ENCODE assay signal across 15 cellular contexts in the genomic region with DNA sequence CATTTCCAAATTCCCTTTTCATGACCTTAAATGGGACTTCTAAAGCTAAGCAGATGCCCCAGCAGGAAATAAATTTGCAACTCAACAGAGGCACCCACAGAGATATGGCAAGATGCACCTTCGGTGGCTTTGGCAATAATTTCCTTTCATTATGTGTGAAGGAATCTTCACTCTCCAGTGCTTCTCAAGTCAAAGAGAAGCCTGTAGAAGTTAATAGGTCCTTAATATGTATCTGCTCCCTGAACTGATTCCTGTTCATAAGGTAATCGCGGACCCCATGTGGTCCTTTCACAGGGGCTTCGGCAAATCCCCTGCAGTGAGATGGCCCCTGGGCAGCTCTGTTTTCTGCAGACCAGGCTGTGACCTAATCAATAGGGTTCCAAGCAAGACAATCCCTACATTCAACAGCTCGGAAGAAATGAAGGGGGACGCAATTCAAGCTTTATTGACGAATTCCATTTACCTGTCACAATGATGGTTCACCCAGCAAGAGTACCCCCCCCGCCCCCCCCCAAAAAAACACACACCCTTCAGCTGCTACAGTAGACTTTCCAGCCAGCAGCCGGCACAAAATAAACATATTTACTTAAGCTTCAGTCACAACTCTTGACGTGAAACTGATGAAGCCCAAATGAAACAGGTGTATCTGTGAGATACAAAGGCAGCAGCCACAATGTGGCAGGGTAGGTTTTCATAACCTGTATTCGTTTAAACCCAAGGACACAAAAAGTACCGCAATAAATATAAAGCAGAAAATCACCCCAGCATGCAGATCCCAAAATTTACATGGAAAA. TPM values are rescaled to one million over a fixed set of nuclear protein-coding genes. Genes with fewer than 3 reads are reported as not detected.
DNase-seq lines count a peak whose midpoint lies in the region; ATAC-seq, FAIRE-seq and TF ChIP-seq lines count a peak whose summit lies in the region.
"Had no signal": no experiment of that assay in that cellular context is flagged by ENCODE, and none has a peak within 500 bp of the region (broad histone marks: within the 10 kb centered on the region; RNA-seq: fewer than 3 reads in every experiment).

No MANE protein-coding gene starts in this region.

- dilution Hi-C loops in IMR-90 (cut with HindIII; ENCODE audit: low sequenced_read_pairs, unreplicated experiment): no loop called here

- no peak overlapping the region for H2BK20ac ChIP-seq in IMR-90 (ENCODE audit: low read depth, low read length)

- TF ChIP-seq RAD21 in IMR-90 (IDR thresholded peaks at IDR 0.05; ENCODE audit: low read length): no peak

- no peak overlapping the region for H2AK9ac ChIP-seq in IMR-90 (replicated peaks; ENCODE audit: low read depth, low read length, poor library complexity)

- no peak overlapping the region for H3K9ac ChIP-seq in IMR-90 (ENCODE audit: low read depth, low read length)
- peak overlapping the region in 1 of 2 donors; percentile 17 for H3K9ac ChIP-seq in kidney (ENCODE audit: low read length in 2 of 2)
- H3K9ac ChIP-seq: GM23248 had no signal

- POLR2A ChIA-PET in A673 (lab: Charles Lee; ENCODE audit: low non-redundant PET) (interaction anchor here (0.6 kb wide), 2 partner anchors 24 to 1045 kb away, joined by 4 to 15 read pairs; no protein-coding TSS in a partner anchor), IMR-90 (lab: Charles Lee; ENCODE audit: unreplicated experiment) (interaction anchor here (0.6 kb wide), 1 partner anchor 444 kb away, joined by 10 read pairs; no protein-coding TSS in a partner anchor)

- no peak overlapping the region for H4K91ac ChIP-seq in IMR-90 (ENCODE audit: insufficient read depth, low read depth, low read length)

- no TSS peak for BruUV-seq in A673 (replicated peaks; lab: Mats Ljungman, UMichigan)
- BruUV-seq in IMR-90 (replicated peaks; lab: Mats Ljungman, UMichigan): no TSS peak

- no peak overlapping the region for H4K8ac ChIP-seq in IMR-90 (ENCODE audit: low read depth in 2 of 2, low read length in 2 of 2)

- TF ChIP-seq CTCF in A673 (conservative IDR thresholded peaks at IDR 0.05; ENCODE audit: low read depth, low read length): no peak
- no peak for TF ChIP-seq CTCF in IMR-90 (conservative IDR thresholded peaks at IDR 0.05; ENCODE audit: low read depth, low read length)
- no peak for TF ChIP-seq CTCF in kidney (IDR thresholded peaks at IDR 0.05; ENCODE audit: borderline replicate concordance, extremely low read depth, insufficient read depth)

- no peak overlapping the region for H2BK15ac ChIP-seq in IMR-90 (ENCODE audit: low read depth, low read length)

- no peak overlapping the region for H2BK120ac ChIP-seq in IMR-90 (ENCODE audit: low read depth, low read length)

- peaks cover 13% of the 10 kb centered on the region for H3K9me1 ChIP-seq in IMR-90 (ENCODE audit: insufficient read depth, low read length)

- H3K9me3 ChIP-seq in A673 (ENCODE audit: low read depth, low read length, poor library complexity, severe bottlenecking) (no peaks in the 10 kb centered on the region), IMR-90 (ENCODE audit: control insufficient read depth, insufficient read depth, low read length) (no peaks in the 10 kb centered on the region), kidney (ENCODE audit: control insufficient read depth in 1 of 2, low read length in 2 of 2) (no peaks in the 10 kb centered on the region)
- H3K9me3 ChIP-seq: psoas muscle had no signal

- FAIRE-seq in kidney (lab: Jason Lieb, UNC): no peak

- H4K20me1 ChIP-seq in IMR-90 (ENCODE audit: insufficient read depth, low read length): peaks cover 79% of the 10 kb centered on the region

- CTCF ChIA-PET in A673 (lab: Charles Lee): interaction anchor here (0.9 kb wide), 1 partner anchor 19 kb away, joined by 4 read pairs; no protein-coding TSS in a partner anchor
- CTCF ChIA-PET in IMR-90 (lab: Yijun Ruan, JAX): no interaction called here

- H3K27ac ChIP-seq in A673 (ENCODE audit: low read depth, low read length, poor library complexity, severe bottlenecking) (peak overlapping the region; percentile 70), IMR-90 (ENCODE audit: insufficient read depth, low read length) (peak overlapping the region; percentile 33; the same call in 1 of the 2 replicates), kidney (ENCODE audit: low read depth in 2 of 2, low read length in 2 of 2) (peak overlapping the region; percentile 44 to 73), caudate nucleus (ENCODE audit: low read depth, low read length) (no peak overlapping the region)
- H3K27ac ChIP-seq: psoas muscle, SK-N-MC had no signal

- H3K4me1 ChIP-seq in A673 (ENCODE audit: insufficient read depth, low read length, poor library complexity, severe bottlenecking): peaks cover 75% of the 10 kb centered on the region
- peaks cover 30% of the 10 kb centered on the region for H3K4me1 ChIP-seq in IMR-90 (ENCODE audit: control insufficient read depth, insufficient read depth, low read length)
- peaks cover 16 to 48% of the 10 kb centered on the region in 2 donors for H3K4me1 ChIP-seq in kidney (ENCODE audit: control insufficient read depth in 1 of 2, insufficient read depth in 1 of 2, low read depth in 1 of 2, low read length in 2 of 2)

- DNase-seq in A673 (ENCODE audit: low spot score): peak; percentile 90
- DNase-seq in IMR-90: no peak
- DNase-seq in SHP77 (lab: John Stamatoyannopoulos, UW): peak; percentile 68 to 82
- DNase-seq in kidney: no peak
- DNase-seq in NCI-H526 treated with DMSO at 0.1 percent for 48 hours (lab: John Stamatoyannopoulos, UW): no peak
- no peak for DNase-seq in ACHN
- no peak for DNase-seq in caudate nucleus (lab: John Stamatoyannopoulos, UW)
- DNase-seq: activated naive CD8-positive, alpha-beta T cell treated with anti-CD3 and anti-CD28 coated beads for 36 hours; cerebellar nuclear complex; GM23248; psoas muscle; stimulated activated CD4-positive, alpha-beta T cell treated with anti-CD3 and anti-CD28 coated beads, Interleukin-2, amount 100 ng/mL, for 48 hours had no signal

- in situ Hi-C loops in IMR-90 (cut with MboI; ENCODE audit: low sequenced_read_pairs) (no loop called here), ACHN (cut with HindIII; ENCODE audit: low pct_ligation_motif_present, low pct_unique_long_range_greater_than_20kb, low sequenced_read_pairs) (no loop called here)

- intact Hi-C loops in A673 (cut with micrococcal nuclease; ENCODE audit: unreplicated experiment) (no loop called here), IMR-90 (cut with micrococcal nuclease) (no loop called here), kidney (cut with DNase I) (no loop called here)

- no peak overlapping the region for H2AFZ ChIP-seq in IMR-90 (replicated peaks; ENCODE audit: low read length, poor library complexity)
- H2AFZ ChIP-seq: GM23248 had no signal

- H3K18ac ChIP-seq in IMR-90 (ENCODE audit: low read depth, low read length): no peak overlapping the region

- no peak overlapping the region for H3K56ac ChIP-seq in IMR-90 (ENCODE audit: extremely low read depth, insufficient read depth, low read length)

- TF ChIP-seq POLR2A in IMR-90 (IDR thresholded peaks at IDR 0.05; ENCODE audit: low read depth, low read length): no peak

- no peak overlapping the region for H2BK5ac ChIP-seq in IMR-90 (ENCODE audit: low read depth, low read length, poor library complexity, severe bottlenecking)

- no peaks in the 10 kb centered on the region for H3K36me3 ChIP-seq in A673 (ENCODE audit: insufficient read depth, low read length, poor library complexity, severe bottlenecking)
- peaks cover 30% of the 10 kb centered on the region for H3K36me3 ChIP-seq in IMR-90 (ENCODE audit: control insufficient read depth, insufficient read depth, low read length)
- no peaks in the 10 kb centered on the region for H3K36me3 ChIP-seq in kidney (ENCODE audit: control insufficient read depth in 1 of 2, insufficient read depth in 2 of 2, low read length in 2 of 2)

- no peak overlapping the region for H3K23ac ChIP-seq in IMR-90 (ENCODE audit: low read depth, low read length)

- H3K4ac ChIP-seq in IMR-90 (ENCODE audit: low read depth, low read length): no peak overlapping the region

- ATAC-seq in IMR-90 (ENCODE audit: low read depth) (no peak), GM21528 (IDR thresholded peaks at IDR 0.05; ENCODE audit: low FRiP score, unreplicated experiment) (no peak)
- ATAC-seq: psoas muscle; stimulated activated effector memory CD8-positive, alpha-beta T cell treated with anti-CD3 and anti-CD28 coated beads, Interleukin-12 subunit alpha, Interleukin-12 subunit beta, amount 100 ng/mL, for 72 hours had no signal

- H3K27me3 ChIP-seq in A673 (replicated peaks; ENCODE audit: insufficient read depth, low read depth, low read length, poor library complexity): no peaks in the 10 kb centered on the region
- H3K27me3 ChIP-seq in IMR-90 (ENCODE audit: control insufficient read depth, insufficient read depth, low read length): no peaks in the 10 kb centered on the region

- no peak overlapping the region for H4K5ac ChIP-seq in IMR-90 (ENCODE audit: low read depth, low read length)

- no peak overlapping the region for H2AK5ac ChIP-seq in IMR-90 (ENCODE audit: low read depth, low read length)

- WGBS in IMR-90 (ENCODE audit: extremely low coverage in 2 of 2, insufficient read length in 1 of 2), 2 experiments: 90% methylated on average over 2 of the region's 12 CpGs; no CpG with 5 or more reads in 1 of the 2 experiments

- no peak overlapping the region for H3K4me2 ChIP-seq in IMR-90 (ENCODE audit: low read depth, low read length)

- peaks cover 0 to 56% of the 10 kb centered on the region in 2 experiments; a peak in 2 of 4 replicates for H3K79me1 ChIP-seq in IMR-90 (ENCODE audit: low read depth in 1 of 2, low read length in 2 of 2)

- H3K4me3 ChIP-seq in A673 (ENCODE audit: low read depth, low read length, poor library complexity, severe bottlenecking): peak overlapping the region; percentile 5
- H3K4me3 ChIP-seq in IMR-90 (ENCODE audit: insufficient read depth, low read depth, low read length): no peak overlapping the region
- H3K4me3 ChIP-seq in kidney (ENCODE audit: low read length in 2 of 2): peak overlapping the region in 1 of 2 donors; percentile 35
- H3K4me3 ChIP-seq: GM23248, psoas muscle, SK-N-MC had no signal

- no peak overlapping the region for H3K14ac ChIP-seq in IMR-90 (replicated peaks; ENCODE audit: low read depth, low read length)

TF ChIP-seq in IMR-90, 13 proteins besides CTCF, POLR2A, EP300 and RAD21 (continues in another document):
- no peak for TF ChIP-seq MAFK (IDR thresholded peaks at IDR 0.05; ENCODE audit: low read depth, low read length)

RNA-seq across cellular contexts. Expression of a gene that starts 35.3 kb away (rescaled TPM):
- total RNA-seq in A673 (2021): 99.3 and 107 TPM in 2 replicates
- total RNA-seq in IMR-90 (2012; rRNA removed): 464 and 519 TPM in 2 replicates
- 156 and 171 TPM in 2 replicates for polyA plus RNA-seq in IMR-90 (2012; rRNA removed)
- 126 and 202 TPM in 2 replicates for polyA plus RNA-seq in IMR-90 (2012; cell fraction: cytosol; rRNA removed)
- 206 and 325 TPM in 2 replicates for polyA plus RNA-seq in IMR-90 (2012; cell fraction: nucleus; rRNA removed; ENCODE audit: low replicate concordance)
- 254 TPM for total RNA-seq in kidney
- 62.2 TPM for polyA plus RNA-seq in kidney (ENCODE audit: insufficient read depth, low read depth, low replicate concordance)

Comparison
In these comparisons a context has a peak if more than half of its experiments do, and no peak if none do; other contexts are left out.
1. DNase-seq: peak in A673 (single experiment) and SHP77 (2 of 2); none in IMR-90 (single experiment), kidney (single experiment), NCI-H526 treated with DMSO at 0.1 percent for 48 hours (single experiment), ACHN (single experiment) and caudate nucleus (0 of 61).